ENCODE assay signal across 20 cellular contexts in the genomic region with DNA sequence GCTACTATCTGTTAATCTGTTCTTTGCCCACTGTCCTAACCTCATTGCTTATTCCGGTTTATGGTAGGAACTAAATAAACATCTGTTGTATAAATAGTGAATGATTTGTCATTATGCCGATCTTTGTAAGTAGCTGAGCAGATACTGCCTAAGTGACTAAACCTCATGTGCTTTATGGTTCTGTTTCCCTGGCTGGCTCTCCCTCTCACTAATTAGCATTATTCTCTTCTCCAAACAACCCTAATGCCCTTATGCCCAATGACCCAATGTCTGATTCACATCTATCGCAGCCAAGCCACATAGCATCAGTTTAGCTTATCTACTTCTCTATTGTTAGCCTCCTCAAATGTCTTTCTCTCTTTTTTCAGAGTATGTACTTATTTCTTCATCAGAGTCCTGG.
A peak's percentile ranks its signal among the peaks of the same experiment; 100 is the strongest.
DNase-seq lines count a peak whose midpoint lies in the region; FAIRE-seq and TF ChIP-seq lines count a peak whose summit lies in the region.
"Had no signal": no experiment of that assay in that cellular context is flagged by ENCODE, and none has a peak within 500 bp of the region (broad histone marks: within the 10 kb centered on the region; RNA-seq: fewer than 3 reads in every experiment).

No MANE protein-coding gene starts in this region.

- H2BK15ac ChIP-seq in mesenchymal stem cell (ENCODE audit: low read depth, poor library complexity, severe bottlenecking) (no peak overlapping the region), mesendoderm (replicated peaks; ENCODE audit: low read depth) (no peak overlapping the region)

- H3K4me1 ChIP-seq in astrocyte (ENCODE audit: insufficient read depth, low read length) (no peaks in the 10 kb centered on the region), mesenchymal stem cell (ENCODE audit: control insufficient read depth, insufficient read depth, low read depth, low read length) (no peaks in the 10 kb centered on the region), transverse colon (no peaks in the 10 kb centered on the region), mesendoderm (ENCODE audit: control insufficient read depth, low read depth, low read length) (no peaks in the 10 kb centered on the region)
- H3K4me1 ChIP-seq: Caco-2, SJSA1 had no signal

- H2BK120ac ChIP-seq in mesenchymal stem cell (ENCODE audit: low read depth, low read length) (no peak overlapping the region), mesendoderm (ENCODE audit: low read depth, low read length) (no peak overlapping the region)

- H3K4me3 ChIP-seq in astrocyte (ENCODE audit: insufficient read depth, low read depth, low read length) (no peak overlapping the region), mesenchymal stem cell (ENCODE audit: insufficient read depth in 1 of 2, low read depth in 1 of 2, low read length in 2 of 2) (no peak overlapping the region), transverse colon (no peak overlapping the region), mesendoderm (ENCODE audit: low read length) (no peak overlapping the region)
- H3K4me3 ChIP-seq: SJSA1 had no signal

- no peak overlapping the region for H3K14ac ChIP-seq in mesenchymal stem cell (ENCODE audit: low read length in 2 of 2)

- no peaks in the 10 kb centered on the region for H3K27me3 Mint-ChIP-seq in astrocyte (ENCODE audit: low read depth, unreplicated experiment)
- H3K27me3 Mint-ChIP-seq: CD4-positive, CD25-positive, alpha-beta regulatory T cell had no signal

- no peak overlapping the region for H3K18ac ChIP-seq in mesenchymal stem cell (ENCODE audit: low read depth in 1 of 2, low read length in 2 of 2)
- H3K18ac ChIP-seq in mesendoderm (ENCODE audit: low read length), result no peak overlapping the region

- no peak overlapping the region for H3K9ac ChIP-seq in astrocyte (ENCODE audit: low read length)
- H3K9ac ChIP-seq in mesenchymal stem cell (ENCODE audit: low read length), result no peak overlapping the region
- H3K9ac ChIP-seq in mesendoderm (ENCODE audit: low read length), result no peak overlapping the region
- H3K9ac ChIP-seq: KMS-11 had no signal

- TF ChIP-seq CTCF in astrocyte (IDR thresholded peaks at IDR 0.05; ENCODE audit: insufficient read depth, low read depth, low read length) (no peak), transverse colon (IDR thresholded peaks at IDR 0.05) (no peak)

- no peak overlapping the region for H3K27ac Mint-ChIP-seq in astrocyte (ENCODE audit: unreplicated experiment)
- H3K27ac Mint-ChIP-seq: CD4-positive, CD25-positive, alpha-beta regulatory T cell had no signal

- H4K20me1 ChIP-seq in astrocyte (ENCODE audit: insufficient read depth, low read length), result no peaks in the 10 kb centered on the region

- H3K27ac ChIP-seq in astrocyte (ENCODE audit: low read depth, low read length), result no peak overlapping the region
- no peak overlapping the region for H3K27ac ChIP-seq in mesenchymal stem cell (ENCODE audit: low read length, poor library complexity, severe bottlenecking)
- no peak overlapping the region for H3K27ac ChIP-seq in transverse colon
- no peak overlapping the region for H3K27ac ChIP-seq in mesendoderm (ENCODE audit: low read depth, low read length)
- H3K27ac ChIP-seq: KMS-11, SJSA1 had no signal

- H3K79me1 ChIP-seq in mesenchymal stem cell (replicated peaks; ENCODE audit: low read length, poor library complexity, severe bottlenecking) (no peaks in the 10 kb centered on the region), mesendoderm (ENCODE audit: low read length) (no peaks in the 10 kb centered on the region)

- no peak overlapping the region for H4K91ac ChIP-seq in mesenchymal stem cell (ENCODE audit: low read length)

- TF ChIP-seq POLR2A in transverse colon (IDR thresholded peaks at IDR 0.05), result no peak

- H3K79me2 ChIP-seq in astrocyte (ENCODE audit: insufficient read depth, low read length) (no peaks in the 10 kb centered on the region), mesendoderm (ENCODE audit: control insufficient read depth, insufficient read depth, low read length) (no peaks in the 10 kb centered on the region)

- H3K23ac ChIP-seq in mesenchymal stem cell (ENCODE audit: low read length in 2 of 2) (no peak overlapping the region), mesendoderm (ENCODE audit: low read length) (no peak overlapping the region)

- DNase-seq in DMS53 (lab: John Stamatoyannopoulos, UW) (peak; percentile 30), DMS53 treated with DMSO at 0.1 percent for 48 hours (lab: John Stamatoyannopoulos, UW; ENCODE audit: unreplicated experiment) (no peak), astrocyte (ENCODE audit: low read depth) (peak; percentile 18), mesenchymal stem cell (peak; percentile 84), transverse colon (no peak), mesendoderm (no peak), dedifferentiated amniotic fluid mesenchymal stem cell (ENCODE audit: extremely low spot score) (no peak), activated gamma-delta T cell treated with Interleukin-2 at 50 U/mL for 16 hours (no peak)
- DNase-seq: BE2C; Caco-2; CD4-positive, CD25-positive, alpha-beta regulatory T cell; DMS79 treated with DMSO at 0.1 percent for 48 hours; GOT3; NCI-H1048; NCI-H1436; NCI-H1930; NCI-H226; NCI-H524 had no signal

- no peak overlapping the region for H3K4ac ChIP-seq in mesenchymal stem cell (ENCODE audit: low read depth in 1 of 2, low read length in 2 of 2)
- no peak overlapping the region for H3K4ac ChIP-seq in mesendoderm (ENCODE audit: low read depth, low read length)

- no peak overlapping the region for H3K56ac ChIP-seq in mesendoderm (ENCODE audit: low read length)

- H3K9me3 ChIP-seq in astrocyte (ENCODE audit: insufficient read depth, low read depth, low read length), result no peaks in the 10 kb centered on the region
- H3K9me3 ChIP-seq in mesenchymal stem cell (ENCODE audit: control insufficient read depth, low read length), result no peaks in the 10 kb centered on the region
- H3K9me3 ChIP-seq in transverse colon, result no peaks in the 10 kb centered on the region
- H3K9me3 ChIP-seq: BE2C, Caco-2, SJSA1 had no signal

- H3K36me3 ChIP-seq in astrocyte (ENCODE audit: insufficient read depth, low read length) (no peaks in the 10 kb centered on the region), mesenchymal stem cell (ENCODE audit: control insufficient read depth in 1 of 2, insufficient read depth in 2 of 2, low read depth in 1 of 2, low read length in 2 of 2) (no peaks in the 10 kb centered on the region), transverse colon (no peaks in the 10 kb centered on the region), mesendoderm (ENCODE audit: control insufficient read depth, insufficient read depth, low read length) (no peaks in the 10 kb centered on the region)
- H3K36me3 ChIP-seq: BE2C, SJSA1 had no signal

- no peak overlapping the region for H2AK5ac ChIP-seq in mesenchymal stem cell (ENCODE audit: low read length, severe bottlenecking)
- no peak overlapping the region for H2AK5ac ChIP-seq in mesendoderm (ENCODE audit: low read length)

- WGBS in mesenchymal stem cell, result 6% methylated on average over 2 of the region's 3 CpGs
- WGBS in transverse colon (ENCODE audit: low coverage in 1 of 2), 2 donors, result 41 to 46% methylated on average over 3 of the region's 3 CpGs
- no CpG with 5 or more reads among the region's 3 CpGs for WGBS in mesendoderm (ENCODE audit: extremely low coverage, insufficient coverage, low lambda C conversion rate)

- H3K36me3 Mint-ChIP-seq in astrocyte (ENCODE audit: low read depth, unreplicated experiment), result no peaks in the 10 kb centered on the region
- H3K36me3 Mint-ChIP-seq: CD4-positive, CD25-positive, alpha-beta regulatory T cell had no signal

- H3K27me3 ChIP-seq in astrocyte (ENCODE audit: insufficient read depth, low read length) (no peaks in the 10 kb centered on the region), mesenchymal stem cell (ENCODE audit: control insufficient read depth in 1 of 2, insufficient read depth in 1 of 2, low read length in 2 of 2) (no peaks in the 10 kb centered on the region), transverse colon (no peaks in the 10 kb centered on the region), mesendoderm (ENCODE audit: insufficient read depth, low read length, poor library complexity) (no peaks in the 10 kb centered on the region)
- H3K27me3 ChIP-seq: BE2C, SJSA1 had no signal

- FAIRE-seq in astrocyte (lab: Jason Lieb, UNC), result no peak

- H2AFZ ChIP-seq in astrocyte (ENCODE audit: low read depth, low read length), result no peak overlapping the region
- H2AFZ ChIP-seq in mesenchymal stem cell (ENCODE audit: low read depth, low read length), result no peak overlapping the region

- H2BK5ac ChIP-seq in mesenchymal stem cell (ENCODE audit: low read depth, low read length, poor library complexity, severe bottlenecking), result no peak overlapping the region
- no peak overlapping the region for H2BK5ac ChIP-seq in mesendoderm (ENCODE audit: low read length)

- in situ Hi-C loops in transverse colon (cut with MboI; ENCODE audit: low pct_ligation_motif_present in 1 of 4, low pct_unique_long_range_greater_than_20kb in 1 of 4, low sequenced_read_pairs in 3 of 4), result no loop called here

- H4K8ac ChIP-seq in mesenchymal stem cell (ENCODE audit: low read length) (no peak overlapping the region), mesendoderm (ENCODE audit: low read depth, low read length) (no peak overlapping the region)

- TF ChIP-seq EP300 in transverse colon (IDR thresholded peaks at IDR 0.05; ENCODE audit: low read depth), result no peak

- H3K9me3 Mint-ChIP-seq in astrocyte (ENCODE audit: unreplicated experiment), result no peaks in the 10 kb centered on the region

- H3K4me1 Mint-ChIP-seq in astrocyte (ENCODE audit: low read depth, unreplicated experiment), result no peaks in the 10 kb centered on the region
- H3K4me1 Mint-ChIP-seq: CD4-positive, CD25-positive, alpha-beta regulatory T cell had no signal

- H3K4me3 Mint-ChIP-seq in astrocyte (ENCODE audit: unreplicated experiment), result no peak overlapping the region
- H3K4me3 Mint-ChIP-seq: CD4-positive, CD25-positive, alpha-beta regulatory T cell had no signal

- H4K5ac ChIP-seq in mesendoderm (ENCODE audit: low read length), result no peak overlapping the region

- intact Hi-C loops in transverse colon (cut with DNase I; ENCODE audit: low total_unique reads), result no loop called here

- no peak overlapping the region for H3K4me2 ChIP-seq in astrocyte (ENCODE audit: low read length)
- no peak overlapping the region for H3K4me2 ChIP-seq in mesenchymal stem cell (ENCODE audit: low read length, poor library complexity, severe bottlenecking)
- H3K4me2 ChIP-seq in mesendoderm (ENCODE audit: low read length), result no peak overlapping the region
- H3K4me2 ChIP-seq: KMS-11 had no signal

- no peak overlapping the region for H2BK12ac ChIP-seq in mesenchymal stem cell (ENCODE audit: low read length in 2 of 2)

Comparison
In these comparisons a context has a peak if more than half of its experiments do, and no peak if none do; other contexts are left out.
1. DNase-seq: peak in DMS53 (single experiment), astrocyte (single experiment) and mesenchymal stem cell (single experiment); none in DMS53 treated with DMSO at 0.1 percent for 48 hours (single experiment), transverse colon (single experiment), mesendoderm (single experiment), dedifferentiated amniotic fluid mesenchymal stem cell (single experiment) and activated gamma-delta T cell treated with Interleukin-2 at 50 U/mL for 16 hours (single experiment).